ENCODE assay signal across 8 cellular contexts in genomic region chr9:122940603-122941559, GRCh38. TPM values are rescaled to one million over a fixed set of nuclear protein-coding genes. Genes with fewer than 3 reads are reported as not detected.
DNase-seq lines count a peak whose midpoint lies in the region; ATAC-seq and TF ChIP-seq lines count a peak whose summit lies in the region.

Gene RABGAP1, plus strand, starts transcription at chr9:122941020. Its CDS starts 16,040 bp downstream, at chr9:122957060.

- H3K9me3 ChIP-seq in NT2/D1 (ENCODE audit: insufficient read depth, low read length) (no peaks in the 10 kb centered on the region), endodermal cell (ENCODE audit: control insufficient read depth, low read length) (no peaks in the 10 kb centered on the region)

- peak within 1 kb of the TSS; percentile 86 for H3K27ac ChIP-seq in endodermal cell (ENCODE audit: low read depth, low read length)

- H3K4me1 Mint-ChIP-seq in endodermal cell, result peaks cover 20% of the 10 kb centered on the region

- H3K27me3 ChIP-seq in NT2/D1 (ENCODE audit: insufficient read depth, insufficient read length) (no peaks in the 10 kb centered on the region), endodermal cell (ENCODE audit: control insufficient read depth, insufficient read depth, low read length, poor library complexity, severe bottlenecking) (no peaks in the 10 kb centered on the region)

- peak; percentile 99 for DNase-seq in COR-L47 (lab: John Stamatoyannopoulos, UW)
- DNase-seq in HUDEP-2 (lab: John Stamatoyannopoulos, UW; ENCODE audit: unreplicated experiment in 76 of 76), result peak in 75 of 76 experiments; percentile 47 to 99 (median 97)
- peak; percentile 97 for DNase-seq in NT2/D1 (ENCODE audit: low read depth, low spot score)
- DNase-seq in activated CD8-positive, alpha-beta memory T cell treated with anti-CD3 and anti-CD28 coated beads, Interleukin-2, amount 50 U/mL, for 1 hour (ENCODE audit: extremely low read depth), result peak; percentile 99
- peak; percentile 100 for DNase-seq in endodermal cell
- peak; percentile 98 for DNase-seq in mesenteric fat pad (ENCODE audit: low spot score)
- peak; percentile 94 for DNase-seq in stimulated activated CD8-positive, alpha-beta memory T cell treated with anti-CD3 and anti-CD28 coated beads, Interleukin-15, amount 100 ng/mL, for 24 hours (ENCODE audit: low read depth)

- H3K27ac Mint-ChIP-seq in endodermal cell, result peak within 1 kb of the TSS; percentile 96

- peak; percentile 98 for ATAC-seq in GM21381 (IDR thresholded peaks at IDR 0.05; ENCODE audit: unreplicated experiment)

- TF ChIP-seq CTCF in endodermal cell (conservative IDR thresholded peaks at IDR 0.05), result no peak

- 1% methylated on average over 15 to 51 of the region's 56 CpGs for WGBS in endodermal cell (ENCODE audit: insufficient coverage in 1 of 2, insufficient read length in 1 of 2), 2 experiments

- peaks cover 52% of the 10 kb centered on the region for H3K36me3 ChIP-seq in NT2/D1 (ENCODE audit: insufficient read depth, insufficient read length, low read length)
- H3K36me3 ChIP-seq in endodermal cell (ENCODE audit: control insufficient read depth, insufficient read depth, low read length), result peaks cover 32% of the 10 kb centered on the region

- no peaks in the 10 kb centered on the region for H3K9me3 Mint-ChIP-seq in endodermal cell

- H3K4me1 ChIP-seq in NT2/D1 (ENCODE audit: insufficient read depth, insufficient read length), result no peaks in the 10 kb centered on the region
- no peaks in the 10 kb centered on the region for H3K4me1 ChIP-seq in endodermal cell (ENCODE audit: control insufficient read depth, insufficient read depth, low read length)

- H3K27me3 Mint-ChIP-seq in endodermal cell (ENCODE audit: insufficient read depth), result no peaks in the 10 kb centered on the region

- peak within 1 kb of the TSS; percentile 84 for H3K4me3 Mint-ChIP-seq in endodermal cell

- H3K9ac ChIP-seq in NT2/D1 (ENCODE audit: insufficient read length, low read depth) (peak within 1 kb of the TSS; percentile 89), endodermal cell (ENCODE audit: extremely low read depth, low read length, poor library complexity, severe bottlenecking) (peak within 1 kb of the TSS; percentile 62)

- H3K4me3 ChIP-seq in NT2/D1 (ENCODE audit: insufficient read length, low read depth), result peak within 1 kb of the TSS; percentile 73
- peak within 1 kb of the TSS; percentile 82 for H3K4me3 ChIP-seq in endodermal cell (ENCODE audit: low read length)

- H3K36me3 Mint-ChIP-seq in endodermal cell (ENCODE audit: low read depth), result peaks cover 28% of the 10 kb centered on the region

RNA-seq across cellular contexts. Expression of gene RABGAP1, which starts in this region (rescaled TPM):
- 10 to 100 TPM; 41.9 to 49.7 TPM for total RNA-seq in endodermal cell
- polyA plus RNA-seq in endodermal cell (2013, experiment 1 of 2), result 38.4 TPM
- polyA plus RNA-seq in endodermal cell (2013, experiment 2 of 2), result 36.1 TPM
- total RNA-seq in mesenteric fat pad, result 39.4 TPM

Comparison
In these comparisons a context has a peak if more than half of its experiments do, and no peak if none do; other contexts are left out.
1. Peak in every context shown above with its lines: DNase-seq, ATAC-seq, H3K4me3 ChIP-seq and H3K27ac ChIP-seq.